8 cellular contexts compared by ENCODE assay signal in genomic region chr3:148992027-148992634, GRCh38. TPM values are rescaled to one million over a fixed set of nuclear protein-coding genes. Genes with fewer than 3 reads are reported as not detected.
DNase-seq lines count a peak whose midpoint lies in the region; ATAC-seq, FAIRE-seq and TF ChIP-seq lines count a peak whose summit lies in the region.

No MANE protein-coding gene starts in this region.

- peak overlapping the region; percentile 31 for H3K23ac ChIP-seq in neuronal stem cell (ENCODE audit: low read depth, low read length, poor library complexity)

- H2AK5ac ChIP-seq in neuronal stem cell (ENCODE audit: low read depth, low read length) = no peak overlapping the region

- no CpG with 5 or more reads among the region's 34 CpGs for WGBS in neuronal stem cell (ENCODE audit: extremely low coverage in 2 of 2, insufficient read length in 2 of 2, insufficient replicate concordance in 1 of 2), 2 donors

- H2BK15ac ChIP-seq in neuronal stem cell (ENCODE audit: low read length) = no peak overlapping the region

- peak; percentile 82 for FAIRE-seq in GM12891 (lab: Jason Lieb, UNC)

- peak overlapping the region; percentile 81 for H3K4me3 Mint-ChIP-seq in activated T-helper 17 cell treated with anti-CD3 and anti-CD28 coated beads, Interleukin-2, amount 50 U/mL, for 72 hours

- H3K9me3 ChIP-seq in neuronal stem cell (replicated peaks in 1 of 2; ENCODE audit: control insufficient read depth in 2 of 2, insufficient read depth in 1 of 2, low read depth in 1 of 2, low read length in 2 of 2) = no peaks in the 10 kb centered on the region

- H3K27me3 Mint-ChIP-seq in activated T-helper 17 cell treated with anti-CD3 and anti-CD28 coated beads, Interleukin-2, amount 50 U/mL, for 72 hours = no peaks in the 10 kb centered on the region

- H3K27ac ChIP-seq in foreskin keratinocyte = peak overlapping the region; percentile 61
- H3K27ac ChIP-seq in neuronal stem cell (replicated peaks; ENCODE audit: low read length) = no peak overlapping the region

- H3K27me3 ChIP-seq in foreskin keratinocyte (no peaks in the 10 kb centered on the region), neuronal stem cell (ENCODE audit: control insufficient read depth in 3 of 3, insufficient read depth in 3 of 3, low read depth in 1 of 3, low read length in 3 of 3) (peaks cover 0 to 25% (median 3%) of the 10 kb centered on the region in 3 experiments)

- H3K4me3 ChIP-seq in neuronal stem cell (ENCODE audit: low read length in 2 of 2) = peak overlapping the region; percentile 61 to 94

- H3K36me3 ChIP-seq in neuronal stem cell (replicated peaks in 1 of 2; ENCODE audit: control insufficient read depth in 2 of 2, insufficient read depth in 2 of 2, low read length in 2 of 2) = peaks cover 0 to under 1% of the 10 kb centered on the region in 2 donors

- H3K4me2 ChIP-seq in neuronal stem cell (ENCODE audit: insufficient read depth, low read length, poor library complexity, severe bottlenecking) = peak overlapping the region; percentile 81

- TF ChIP-seq CTCF in foreskin keratinocyte (conservative IDR thresholded peaks at IDR 0.05) = no peak

- no peaks in the 10 kb centered on the region for H3K9me3 Mint-ChIP-seq in activated T-helper 17 cell treated with anti-CD3 and anti-CD28 coated beads, Interleukin-2, amount 50 U/mL, for 72 hours

- no peak overlapping the region for H2BK120ac ChIP-seq in neuronal stem cell (ENCODE audit: low read depth, low read length)

- H4K91ac ChIP-seq in neuronal stem cell (ENCODE audit: low read depth, low read length, poor library complexity) = no peak overlapping the region

- H3K4ac ChIP-seq in neuronal stem cell (ENCODE audit: low read length) = no peak overlapping the region

- ATAC-seq in HG02763 (IDR thresholded peaks at IDR 0.05; ENCODE audit: unreplicated experiment) (peak; percentile 19), foreskin keratinocyte (peak; percentile 41)
- ATAC-seq in activated T-helper 17 cell treated with anti-CD3 and anti-CD28 coated beads, Interleukin-2, amount 50 U/mL, for 72 hours (replicated peaks) = peak; percentile 10

- no peak overlapping the region for H3K14ac ChIP-seq in neuronal stem cell (ENCODE audit: low read length)

- H3K18ac ChIP-seq in neuronal stem cell (ENCODE audit: low read length) = peak overlapping the region; percentile 85

- H4K8ac ChIP-seq in neuronal stem cell (ENCODE audit: low read depth, low read length) = no peak overlapping the region

- no peaks in the 10 kb centered on the region for H3K4me1 ChIP-seq in foreskin keratinocyte
- peaks cover 0 to 3% of the 10 kb centered on the region in 2 donors for H3K4me1 ChIP-seq in neuronal stem cell (ENCODE audit: control insufficient read depth in 2 of 2, insufficient read depth in 1 of 2, low read depth in 1 of 2, low read length in 2 of 2)

- no peak for TF ChIP-seq POLR2A in GM12891 (IDR thresholded peaks at IDR 0.05; ENCODE audit: low read depth, low read length)

- DNase-seq in ACHN (peak; percentile 42), GM12891 (ENCODE audit: insufficient read length, low spot score) (no peak), NCI-H2107 (lab: John Stamatoyannopoulos, UW) (peak; percentile 5), foreskin keratinocyte (peak in 1 of 2 donors; percentile 8), neuronal stem cell (ENCODE audit: low spot score) (peak; percentile 15), T1000 (lab: John Stamatoyannopoulos, UW) (no peak)

- peak overlapping the region; percentile 76 for H3K27ac Mint-ChIP-seq in activated T-helper 17 cell treated with anti-CD3 and anti-CD28 coated beads, Interleukin-2, amount 50 U/mL, for 72 hours

- in situ Hi-C loops in ACHN (cut with HindIII; ENCODE audit: low pct_ligation_motif_present, low pct_unique_long_range_greater_than_20kb, low sequenced_read_pairs) = no loop called here

- no peak overlapping the region for H2BK5ac ChIP-seq in neuronal stem cell (ENCODE audit: low read length)

- peak overlapping the region; percentile 78 for H3K9ac ChIP-seq in neuronal stem cell (ENCODE audit: low read depth, low read length, poor library complexity)

- H2AFZ ChIP-seq in neuronal stem cell (ENCODE audit: low read length) = peak overlapping the region; percentile 95

- H3K79me1 ChIP-seq in neuronal stem cell (ENCODE audit: low read depth, low read length) = no peaks in the 10 kb centered on the region

- peaks cover 26% of the 10 kb centered on the region for H3K36me3 Mint-ChIP-seq in activated T-helper 17 cell treated with anti-CD3 and anti-CD28 coated beads, Interleukin-2, amount 50 U/mL, for 72 hours (ENCODE audit: low read depth)

- H2BK12ac ChIP-seq in neuronal stem cell (ENCODE audit: low read length) = no peak overlapping the region

- H3K4me1 Mint-ChIP-seq in activated T-helper 17 cell treated with anti-CD3 and anti-CD28 coated beads, Interleukin-2, amount 50 U/mL, for 72 hours = peaks cover 8% of the 10 kb centered on the region

TF ChIP-seq in GM12891, 5 proteins besides CTCF, POLR2A, EP300 and RAD21:
- TF ChIP-seq POU2F2 (IDR thresholded peaks at IDR 0.05; ENCODE audit: low read depth, low read length) (no peak), POLR2AphosphoS5 (IDR thresholded peaks at IDR 0.05; ENCODE audit: low read depth, low read length) (no peak), PAX5 (IDR thresholded peaks at IDR 0.05; ENCODE audit: insufficient read depth, low read length, severe bottlenecking) (no peak), SPI1 (IDR thresholded peaks at IDR 0.05; ENCODE audit: low read depth, low read length) (no peak), TAF1 (IDR thresholded peaks at IDR 0.05; ENCODE audit: low read depth, low read length) (no peak)

RNA-seq across cellular contexts. Expression of gene GYG1, which starts 0.8 kb away (rescaled TPM):
- 10.2 TPM for polyA plus RNA-seq in GM12891 (2012; ENCODE audit: low read depth, missing spikeins)
- total RNA-seq in activated T-helper 17 cell treated with anti-CD3 and anti-CD28 coated beads, Interleukin-2, amount 50 U/mL, for 72 hours = 10 to 100 TPM; 17.1 to 37.4 TPM
- 22.2 and 25.3 TPM in 2 replicates for total RNA-seq in foreskin keratinocyte
- 22.1 and 24.9 TPM in 2 replicates for polyA plus RNA-seq in foreskin keratinocyte
- polyA plus RNA-seq in neuronal stem cell (2013, experiment 1 of 2) = 20.6 TPM
- polyA plus RNA-seq in neuronal stem cell (2013, experiment 2 of 2) = 19.6 TPM

Comparison
In these comparisons a context has a peak if more than half of its experiments do, and no peak if none do; other contexts are left out.
1. DNase-seq: peak in ACHN (single experiment), NCI-H2107 (single experiment) and neuronal stem cell (single experiment); none in GM12891 (single experiment) and T1000 (single experiment).
2. Peak in every context shown above with its lines, with median percentiles within 50 percentile points of each other: ATAC-seq.